In genomic region chr4:40520533-40520932, GRCh38 we compare ENCODE assay signal across 27 cellular contexts.
A peak's percentile ranks its signal among the peaks of the same experiment; 100 is the strongest.
DNase-seq lines count a peak whose midpoint lies in the region; ATAC-seq, FAIRE-seq and TF ChIP-seq lines count a peak whose summit lies in the region.
"Had no signal": no experiment of that assay in that cellular context is flagged by ENCODE, and none has a peak within 500 bp of the region (broad histone marks: within the 10 kb centered on the region; RNA-seq: fewer than 3 reads in every experiment).

No MANE protein-coding gene starts in this region.

- H3K79me2 ChIP-seq in K562 (ENCODE audit: control insufficient read depth, insufficient read depth, low read length), result no peaks in the 10 kb centered on the region

- H3K4me2 ChIP-seq in K562 (ENCODE audit: insufficient read depth, low read length), result no peak overlapping the region
- H3K4me2 ChIP-seq: KMS-11 had no signal

- H3K36me3 Mint-ChIP-seq in mesothelial cell of epicardium, result no peaks in the 10 kb centered on the region
- H3K36me3 Mint-ChIP-seq in type B pancreatic cell, result peaks cover 5% of the 10 kb centered on the region
- H3K36me3 Mint-ChIP-seq: CD4-positive, alpha-beta memory T cell had no signal

- H3K27ac ChIP-seq in K562 (ENCODE audit: extremely low read depth, low read depth, low read length), result no peak overlapping the region
- H3K27ac ChIP-seq: KMS-11, SJCRH30 had no signal

- CTCF ChIA-PET in K562 (lab: Yijun Ruan, JAX; ENCODE audit: low intra/inter-chr PET ratio), result no interaction called here

- H2AFZ ChIP-seq in K562 (ENCODE audit: low read depth, low read length), result peak overlapping the region; percentile 11; the same call in 1 of the 2 replicates

- no peaks in the 10 kb centered on the region for H3K9me3 Mint-ChIP-seq in mesothelial cell of epicardium
- no peaks in the 10 kb centered on the region for H3K9me3 Mint-ChIP-seq in type B pancreatic cell
- H3K9me3 Mint-ChIP-seq: CD4-positive, alpha-beta memory T cell had no signal

- H4K20me1 ChIP-seq in K562 (replicated peaks; ENCODE audit: control insufficient read depth, insufficient read depth, low read length), result no peaks in the 10 kb centered on the region

- ATAC-seq in K562, result no peak
- ATAC-seq in HG02973 (IDR thresholded peaks at IDR 0.05; ENCODE audit: unreplicated experiment), result no peak
- no peak for ATAC-seq in left lobe of liver
- ATAC-seq: PC-3, Right ventricle myocardium inferior had no signal

- TF ChIP-seq RAD21 in K562 (CRISPR knock-in tag; conservative IDR thresholded peaks at IDR 0.05 in 1 of 2, IDR thresholded peaks at IDR 0.05 in 1 of 2), result no peak

- H3K4me3 ChIP-seq in K562, result no peak overlapping the region
- H3K4me3 ChIP-seq: SJCRH30 had no signal

- H3K27ac Mint-ChIP-seq in mesothelial cell of epicardium (peak overlapping the region; percentile 90), type B pancreatic cell (peak overlapping the region; percentile 13)

- intact Hi-C loops in K562 (cut with micrococcal nuclease), result no loop called here

- H3K4me3 Mint-ChIP-seq in mesothelial cell of epicardium (no peak overlapping the region), type B pancreatic cell (no peak overlapping the region)
- H3K4me3 Mint-ChIP-seq: CD4-positive, alpha-beta memory T cell had no signal

- H3K27me3 ChIP-seq in K562 (ENCODE audit: control insufficient read depth in 2 of 2, insufficient read depth in 2 of 2, low read length in 2 of 2), result no peaks in the 10 kb centered on the region
- H3K27me3 ChIP-seq: SJCRH30 had no signal

- TF ChIP-seq EP300 in K562 (IDR thresholded peaks at IDR 0.05; ENCODE audit: low read length), result no peak

- H3K27me3 Mint-ChIP-seq in mesothelial cell of epicardium (ENCODE audit: low read depth) (no peaks in the 10 kb centered on the region), type B pancreatic cell (no peaks in the 10 kb centered on the region)

- H3K4me1 Mint-ChIP-seq in mesothelial cell of epicardium (peaks cover 25% of the 10 kb centered on the region), type B pancreatic cell (ENCODE audit: unreplicated experiment) (peaks cover 11% of the 10 kb centered on the region)

- TF ChIP-seq CTCF in K562 (IDR thresholded peaks at IDR 0.05 in 2 of 3, conservative IDR thresholded peaks at IDR 0.05 in 1 of 3; ENCODE audit: insufficient read depth in 2 of 3, low read depth in 1 of 3, low read length in 3 of 3), result no peak
- TF ChIP-seq CTCF in mesothelial cell of epicardium (IDR thresholded peaks at IDR 0.05; ENCODE audit: unreplicated experiment), result no peak
- TF ChIP-seq CTCF in type B pancreatic cell (conservative IDR thresholded peaks at IDR 0.05), result no peak

- no peak for FAIRE-seq in K562 (lab: Jason Lieb, UNC)
- FAIRE-seq: G401.6, H54 had no signal

- in situ Hi-C loops in K562 (cut with MboI), result no loop called here

- 61% methylated on average over 4 of the region's 4 CpGs for WGBS in K562 (ENCODE audit: insufficient coverage, low coverage, missing lambda C conversion rate)

- H3K4me1 ChIP-seq in K562 (replicated peaks in 1 of 2; ENCODE audit: control insufficient read depth in 2 of 2, insufficient read depth in 2 of 2, low read length in 2 of 2), result peaks cover 7 to 11% of the 10 kb centered on the region in 2 experiments; a peak in 4 of 5 replicates
- H3K4me1 ChIP-seq: SJCRH30 had no signal

- DNase-seq in RPMI7951 (ENCODE audit: low read depth) (peak; percentile 91), K562 (ENCODE audit: extremely low read depth in 1 of 4, low spot score in 3 of 4) (no peak), mesothelial cell of epicardium (ENCODE audit: low spot score in 2 of 2, unreplicated experiment in 2 of 2) (no peak), type B pancreatic cell (ENCODE audit: extremely low spot score, unreplicated experiment) (no peak), left lobe of liver (ENCODE audit: low spot score) (no peak), NCI-H526 (lab: John Stamatoyannopoulos, UW) (no peak), putamen (ENCODE audit: low spot score) (no peak)
- DNase-seq: C1 segment of cervical spinal cord; CD4-positive, alpha-beta memory T cell; COR-L47; DMS53; NCI-H1092; NCI-H1417 treated with DMSO at 0.1 percent for 48 hours; NCI-H1694 treated with DMSO at 0.1 percent for 48 hours; NCI-H2081 treated with DMSO at 0.1 percent for 48 hours; NCI-H2171; NCI-H345; NCI-H510A treated with DMSO at 0.1 percent for 48 hours; NCI-H774; NK-92 treated with Interleukin-12 subunit alpha and Interleukin-12 subunit beta, amount 100 ng/mL, for 24 hours; PC-3; SJCRH30 had no signal

- H3K9me1 ChIP-seq in K562 (ENCODE audit: control insufficient read depth, insufficient read depth, low read length), result no peaks in the 10 kb centered on the region

- no peaks in the 10 kb centered on the region for H3K9me3 ChIP-seq in K562 (replicated peaks; ENCODE audit: control insufficient read depth, insufficient read depth, low read depth, low read length)
- H3K9me3 ChIP-seq: SJCRH30 had no signal

- no peak overlapping the region for H3K9ac ChIP-seq in K562 (ENCODE audit: insufficient read depth in 1 of 2, low read depth in 2 of 2, low read length in 2 of 2)
- H3K9ac ChIP-seq: KMS-11 had no signal

- BruUV-seq in K562 (replicated peaks; lab: Mats Ljungman, UMichigan), result no TSS peak

- TF ChIP-seq POLR2A in K562 (conservative IDR thresholded peaks at IDR 0.05), result no peak

- H3K36me3 ChIP-seq in K562 (ENCODE audit: control insufficient read depth, insufficient read depth, low read length), result no peaks in the 10 kb centered on the region
- H3K36me3 ChIP-seq: SJCRH30 had no signal

- POLR2A ChIA-PET in K562 (lab: Yijun Ruan, JAX), result interaction anchor here (1.2 kb wide), 1 partner anchor 10 kb away, joined by 3 read pairs; no protein-coding TSS in a partner anchor

TF ChIP-seq in K562, 482 proteins besides CTCF, POLR2A, EP300 and RAD21:
- TF ChIP-seq RHOXF2B (CRISPR knock-in tag; conservative IDR thresholded peaks at IDR 0.05) (no peak), FOXJ2 (tag; IDR thresholded peaks at IDR 0.05) (no peak), ELK3 (CRISPR knock-in tag; IDR thresholded peaks at IDR 0.05) (no peak), RFX7 (CRISPR knock-in tag; IDR thresholded peaks at IDR 0.05) (no peak)
